9 cellular contexts compared by ENCODE assay signal in genomic region chr16:88591577-88592021, GRCh38. TPM values are rescaled to one million over a fixed set of nuclear protein-coding genes. Genes with fewer than 3 reads are reported as not detected.
A peak's percentile ranks its signal among the peaks of the same experiment; 100 is the strongest.
DNase-seq lines count a peak whose midpoint lies in the region; ATAC-seq and TF ChIP-seq lines count a peak whose summit lies in the region.
"Had no signal": no experiment of that assay in that cellular context is flagged by ENCODE, and none has a peak within 500 bp of the region (broad histone marks: within the 10 kb centered on the region; RNA-seq: fewer than 3 reads in every experiment).

No MANE protein-coding gene starts in this region.

- H3K4me3 Mint-ChIP-seq in activated CD8-positive, alpha-beta memory T cell treated with anti-CD3 and anti-CD28 coated beads, Interleukin-2, amount 10 ng/mL, durations not matched to agents 7 days and 5 days = no peak overlapping the region
- peak overlapping the region in 1 of 2 donors; percentile 5 for H3K4me3 Mint-ChIP-seq in stimulated activated naive CD8-positive, alpha-beta T cell treated with anti-CD3 and anti-CD28 coated beads, Interleukin-15, amount 100 ng/mL, for 72 hours

- CTCF ChIA-PET in activated CD8-positive, alpha-beta memory T cell treated with anti-CD3 and anti-CD28 coated beads, Interleukin-2, amount 10 ng/mL, durations not matched to agents 7 days and 5 days (lab: Charles Lee) = interaction anchor here (1.0 kb wide), 1 partner anchor 42 kb away, joined by 3 read pairs; no protein-coding TSS in a partner anchor

- H3K9me3 Mint-ChIP-seq in activated CD8-positive, alpha-beta memory T cell treated with anti-CD3 and anti-CD28 coated beads, Interleukin-2, amount 10 ng/mL, durations not matched to agents 7 days and 5 days (ENCODE audit: low read depth) = no peaks in the 10 kb centered on the region
- no peaks in the 10 kb centered on the region for H3K9me3 Mint-ChIP-seq in stimulated activated naive CD8-positive, alpha-beta T cell treated with anti-CD3 and anti-CD28 coated beads, Interleukin-15, amount 100 ng/mL, for 72 hours

- no peak for ATAC-seq in activated CD8-positive, alpha-beta memory T cell treated with anti-CD3 and anti-CD28 coated beads, Interleukin-2, amount 10 ng/mL, durations not matched to agents 7 days and 5 days
- peak; percentile 33 for ATAC-seq in left ventricle myocardium superior
- ATAC-seq in stimulated activated naive CD8-positive, alpha-beta T cell treated with anti-CD3 and anti-CD28 coated beads, Interleukin-15, amount 100 ng/mL, for 72 hours = peak; percentile 74

- H3K27me3 Mint-ChIP-seq in activated CD8-positive, alpha-beta memory T cell treated with anti-CD3 and anti-CD28 coated beads, Interleukin-2, amount 10 ng/mL, durations not matched to agents 7 days and 5 days = no peaks in the 10 kb centered on the region
- no peaks in the 10 kb centered on the region for H3K27me3 Mint-ChIP-seq in stimulated activated naive CD8-positive, alpha-beta T cell treated with anti-CD3 and anti-CD28 coated beads, Interleukin-15, amount 100 ng/mL, for 72 hours

- H3K36me3 Mint-ChIP-seq in activated CD8-positive, alpha-beta memory T cell treated with anti-CD3 and anti-CD28 coated beads, Interleukin-2, amount 10 ng/mL, durations not matched to agents 7 days and 5 days = peaks cover 51% of the 10 kb centered on the region

- no peak for TF ChIP-seq CTCF in BE2C (IDR thresholded peaks at IDR 0.05; ENCODE audit: low read depth, low read length)

- peaks cover 45% of the 10 kb centered on the region for H3K4me1 Mint-ChIP-seq in activated CD8-positive, alpha-beta memory T cell treated with anti-CD3 and anti-CD28 coated beads, Interleukin-2, amount 10 ng/mL, durations not matched to agents 7 days and 5 days
- peaks cover 46% of the 10 kb centered on the region for H3K4me1 Mint-ChIP-seq in stimulated activated naive CD8-positive, alpha-beta T cell treated with anti-CD3 and anti-CD28 coated beads, Interleukin-15, amount 100 ng/mL, for 72 hours

- DNase-seq in activated CD8-positive, alpha-beta memory T cell treated with anti-CD3 and anti-CD28 coated beads, Interleukin-2, amount 10 ng/mL, durations not matched to agents 7 days and 5 days = peak; percentile 44
- no peak for DNase-seq in activated CD8-positive, alpha-beta memory T cell treated with anti-CD3 and anti-CD28 coated beads, Interleukin-2, amount 50 U/mL, for 4 hours
- DNase-seq in activated CD4-positive, alpha-beta T cell treated with anti-CD3 and anti-CD28 coated beads for 48 hours = peak; percentile 58
- DNase-seq in left ventricle myocardium superior (peak; percentile 58), H7 (no peak), NCI-H2227 treated with DMSO at 0.1 percent for 48 hours (lab: John Stamatoyannopoulos, UW) (no peak), BE2C (no peak)
- peak in 1 of 2 donors; percentile 37 for DNase-seq in stimulated activated naive CD8-positive, alpha-beta T cell treated with anti-CD3 and anti-CD28 coated beads, Interleukin-15, amount 100 ng/mL, for 72 hours
- DNase-seq: NCI-H748 treated with DMSO at 0.1 percent for 48 hours had no signal

- intact Hi-C loops in left ventricle myocardium superior (cut with micrococcal nuclease) = no loop called here

- no peaks in the 10 kb centered on the region for H3K4me1 ChIP-seq in BE2C

- H3K27me3 ChIP-seq in H7 (ENCODE audit: control insufficient read depth, insufficient read depth, low read length) (no peaks in the 10 kb centered on the region), BE2C (no peaks in the 10 kb centered on the region)

- no peak overlapping the region for H3K4me3 ChIP-seq in H7 (ENCODE audit: insufficient read depth, low read depth, low read length)
- H3K4me3 ChIP-seq in BE2C (ENCODE audit: low read depth, low read length) = no peak overlapping the region

- H3K36me3 ChIP-seq in H7 (replicated peaks; ENCODE audit: control insufficient read depth, insufficient read depth, low read length) (peaks cover 28% of the 10 kb centered on the region), BE2C (peaks cover 50% of the 10 kb centered on the region)

- H3K27ac Mint-ChIP-seq in activated CD8-positive, alpha-beta memory T cell treated with anti-CD3 and anti-CD28 coated beads, Interleukin-2, amount 10 ng/mL, durations not matched to agents 7 days and 5 days = peak overlapping the region; percentile 42
- peak overlapping the region in 1 of 2 donors; percentile 88 for H3K27ac Mint-ChIP-seq in stimulated activated naive CD8-positive, alpha-beta T cell treated with anti-CD3 and anti-CD28 coated beads, Interleukin-15, amount 100 ng/mL, for 72 hours

- no peaks in the 10 kb centered on the region for H3K9me3 ChIP-seq in BE2C

RNA-seq across cellular contexts. Expression of gene ZC3H18, which starts 21.4 kb away (rescaled TPM):
- total RNA-seq in activated CD8-positive, alpha-beta memory T cell treated with anti-CD3 and anti-CD28 coated beads, Interleukin-2, amount 10 ng/mL, durations not matched to agents 7 days and 5 days = 10 to 100 TPM; 88.1 to 93.9 TPM
- total RNA-seq in left ventricle myocardium superior = 23.9 TPM
- total RNA-seq in H7 (2014; rRNA removed; shearing (Covaris generic)) = 19.5 and 20.0 TPM in 2 replicates
- polyA plus RNA-seq in BE2C (2012; ENCODE audit: insufficient read depth, insufficient read length, low read depth) = 108 TPM

RNA-seq across cellular contexts. Expression of gene IL17C, which starts 46.8 kb away (rescaled TPM):
- under 1 TPM in 1 of 2 experiments, not detected in 1; 0.29 TPM for total RNA-seq in activated CD8-positive, alpha-beta memory T cell treated with anti-CD3 and anti-CD28 coated beads, Interleukin-2, amount 10 ng/mL, durations not matched to agents 7 days and 5 days
- not detected for total RNA-seq in left ventricle myocardium superior
- 0.14 and 0.30 TPM in 2 replicates for total RNA-seq in H7 (2014; rRNA removed; shearing (Covaris generic))
- not detected for polyA plus RNA-seq in BE2C (2012; ENCODE audit: insufficient read depth, insufficient read length, low read depth)

RNA-seq across cellular contexts. Expression of gene CYBA, which starts 59.3 kb away (rescaled TPM):
- 100 to 1,000 TPM; 461 to 494 TPM for total RNA-seq in activated CD8-positive, alpha-beta memory T cell treated with anti-CD3 and anti-CD28 coated beads, Interleukin-2, amount 10 ng/mL, durations not matched to agents 7 days and 5 days
- 48.6 TPM for total RNA-seq in left ventricle myocardium superior
- total RNA-seq in H7 (2014; rRNA removed; shearing (Covaris generic)) = 199 and 215 TPM in 2 replicates
- 154 TPM for polyA plus RNA-seq in BE2C (2012; ENCODE audit: insufficient read depth, insufficient read length, low read depth)

Comparison
In these comparisons a context has a peak if more than half of its experiments do, and no peak if none do; other contexts are left out.
1. DNase-seq: peak in activated CD8-positive, alpha-beta memory T cell treated with anti-CD3 and anti-CD28 coated beads, Interleukin-2, amount 10 ng/mL, durations not matched to agents 7 days and 5 days (single experiment), activated CD4-positive, alpha-beta T cell treated with anti-CD3 and anti-CD28 coated beads for 48 hours (single experiment) and left ventricle myocardium superior (single experiment); none in activated CD8-positive, alpha-beta memory T cell treated with anti-CD3 and anti-CD28 coated beads, Interleukin-2, amount 50 U/mL, for 4 hours (single experiment), H7 (single experiment), NCI-H2227 treated with DMSO at 0.1 percent for 48 hours (single experiment) and BE2C (single experiment).